ENCODE assay signal across 8 cellular contexts in genomic region chr1:235093685-235094592, GRCh38. TPM values are rescaled to one million over a fixed set of nuclear protein-coding genes. Genes with fewer than 3 reads are reported as not detected.
A peak's percentile ranks its signal among the peaks of the same experiment; 100 is the strongest.
DNase-seq lines count a peak whose midpoint lies in the region; ATAC-seq, FAIRE-seq and TF ChIP-seq lines count a peak whose summit lies in the region.

No MANE protein-coding gene starts in this region.

- peak overlapping the region; percentile 37 for H2AFZ ChIP-seq in endothelial cell of umbilical vein (ENCODE audit: low read depth, low read length)

- no peaks in the 10 kb centered on the region for H3K4me1 ChIP-seq in endothelial cell of umbilical vein (ENCODE audit: control insufficient read depth, extremely low read depth, insufficient read depth, low read length)

- no peaks in the 10 kb centered on the region for H3K9me1 ChIP-seq in endothelial cell of umbilical vein (replicated peaks; ENCODE audit: control insufficient read depth, extremely low read depth, insufficient read depth, low read length)

- no peak overlapping the region for H3K4me3 ChIP-seq in endothelial cell of umbilical vein (replicated peaks in 1 of 3; ENCODE audit: insufficient read depth in 1 of 3, low read depth in 1 of 3, low read length in 3 of 3)

- dilution Hi-C loops in endothelial cell of umbilical vein (cut with MboI; ENCODE audit: extremely low pct_ligation_motif_present, low sequenced_read_pairs) = loop anchor here (10.0 kb wide), 1 partner anchor 609 kb away; no protein-coding TSS in a partner anchor

- ATAC-seq in HG03432 (IDR thresholded peaks at IDR 0.05; ENCODE audit: unreplicated experiment) = peak; percentile 66
- no peak for ATAC-seq in HG02884 (IDR thresholded peaks at IDR 0.05; ENCODE audit: unreplicated experiment)

- POLR2A ChIA-PET in endothelial cell of umbilical vein (lab: Charles Lee) = no interaction called here

- peak; percentile 43 for DNase-seq in NOMO-1 treated with dmso at 0.1 percent for 144 hours (lab: John Stamatoyannopoulos, UW; ENCODE audit: unreplicated experiment)
- peak; percentile 49 to 79 (median 79) for DNase-seq in activated CD8-positive, alpha-beta memory T cell treated with anti-CD3 and anti-CD28 coated beads for 48 hours (ENCODE audit: low read depth in 2 of 3, low spot score in 2 of 3)
- DNase-seq in endothelial cell of umbilical vein (ENCODE audit: low read depth, low spot score) = peak; percentile 78
- DNase-seq in middle frontal gyrus (ENCODE audit: extremely low spot score, low spot score) = peak; percentile 66
- DNase-seq in stimulated activated CD8-positive, alpha-beta memory T cell treated with anti-CD3 and anti-CD28 coated beads, Interleukin-15, amount 100 ng/mL, for 48 hours (ENCODE audit: low read depth in 2 of 2) = peak; percentile 58 to 64

- intact Hi-C loops in endothelial cell of umbilical vein (cut with micrococcal nuclease) = loop anchor here (2.0 kb wide), 1 partner anchor 323 kb away; no protein-coding TSS in a partner anchor

- TF ChIP-seq CTCF in GM12873 (IDR thresholded peaks at IDR 0.05; ENCODE audit: insufficient read depth, low read depth, low read length, missing control alignments) (peak; percentile 96), endothelial cell of umbilical vein (IDR thresholded peaks at IDR 0.05; ENCODE audit: extremely low read depth in 1 of 2, insufficient read depth in 1 of 2, low read depth in 1 of 2, low read length in 2 of 2) (peak; percentile 93)

- H3K27me3 ChIP-seq in endothelial cell of umbilical vein (ENCODE audit: control insufficient read depth in 2 of 2, insufficient read depth in 2 of 2, low read length in 2 of 2) = peaks cover 0 to 3% of the 10 kb centered on the region in 2 experiments

- no peaks in the 10 kb centered on the region for H4K20me1 ChIP-seq in endothelial cell of umbilical vein (replicated peaks; ENCODE audit: control insufficient read depth, extremely low read depth, insufficient read depth, low read length)

- CTCF ChIA-PET in endothelial cell of umbilical vein (lab: Charles Lee) = interaction anchor here (0.6 to 3.1 kb wide), 34 partner anchors 9 to 690 kb away, joined by 3 to 35 read pairs (median 4); partner anchors contain the start of gene TARBP1

- H3K27ac ChIP-seq in endothelial cell of umbilical vein (ENCODE audit: insufficient read depth, low read depth, low read length) = no peak overlapping the region

- peak overlapping the region; percentile 26 for H3K4me2 ChIP-seq in endothelial cell of umbilical vein (ENCODE audit: insufficient read depth, low read length)

- H3K9me3 ChIP-seq in endothelial cell of umbilical vein (replicated peaks; ENCODE audit: control insufficient read depth, insufficient read depth, low read length) = no peaks in the 10 kb centered on the region

- H3K9ac ChIP-seq in endothelial cell of umbilical vein (replicated peaks; ENCODE audit: extremely low read depth, insufficient read depth, low read length) = no peak overlapping the region

- H3K79me2 ChIP-seq in endothelial cell of umbilical vein (ENCODE audit: control insufficient read depth, insufficient read depth, low read length) = no peaks in the 10 kb centered on the region

- no peaks in the 10 kb centered on the region for H3K36me3 ChIP-seq in endothelial cell of umbilical vein (ENCODE audit: control insufficient read depth in 2 of 2, extremely low read depth in 1 of 2, insufficient read depth in 2 of 2, low read length in 2 of 2)

- no TSS peak for BruUV-seq in endothelial cell of umbilical vein (replicated peaks; lab: Mats Ljungman, UMichigan)

- peak; percentile 94 for FAIRE-seq in endothelial cell of umbilical vein (lab: Jason Lieb, UNC)

- TF ChIP-seq POLR2A in endothelial cell of umbilical vein (IDR thresholded peaks at IDR 0.05; ENCODE audit: low read depth, low read length) = no peak

TF ChIP-seq in endothelial cell of umbilical vein, 7 proteins besides CTCF, POLR2A, EP300 and RAD21:
- no peak for TF ChIP-seq MAX (IDR thresholded peaks at IDR 0.05; ENCODE audit: insufficient read depth, insufficient read length)
- no peak for TF ChIP-seq EZH2 (IDR thresholded peaks at IDR 0.05; ENCODE audit: borderline replicate concordance, low read depth, low read length, severe bottlenecking)

RNA-seq across cellular contexts. Expression of gene TOMM20, which starts 34.7 kb away (rescaled TPM):
- total RNA-seq in endothelial cell of umbilical vein = 98.4 and 108 TPM in 2 replicates
- polyA plus RNA-seq in endothelial cell of umbilical vein = 31.8 and 42.5 TPM in 2 replicates
- polyA plus RNA-seq in endothelial cell of umbilical vein (2011; cell fraction: cytosol; rRNA removed) = 59.4 and 65.2 TPM in 2 replicates
- 27.6 and 30.6 TPM in 2 replicates for polyA plus RNA-seq in endothelial cell of umbilical vein (2011; cell fraction: nucleus; rRNA removed)
- 84.6 and 120 TPM in 2 replicates for polyA plus RNA-seq in endothelial cell of umbilical vein (2012)
- 44.9 and 49.6 TPM in 2 replicates for polyA minus RNA-seq in endothelial cell of umbilical vein
- 42.7 TPM for polyA minus RNA-seq in endothelial cell of umbilical vein (2011; cell fraction: cytosol; rRNA and poly(A)+ RNA removed)
- polyA minus RNA-seq in endothelial cell of umbilical vein (2011; cell fraction: nucleus; rRNA and poly(A)+ RNA removed) = 24.0 and 25.6 TPM in 2 replicates
